12 cellular contexts compared by ENCODE assay signal in genomic region chr7:7122701-7123281, GRCh38. TPM values are rescaled to one million over a fixed set of nuclear protein-coding genes. Genes with fewer than 3 reads are reported as not detected.
DNase-seq lines count a peak whose midpoint lies in the region; ATAC-seq and TF ChIP-seq lines count a peak whose summit lies in the region.
"Had no signal": no experiment of that assay in that cellular context is flagged by ENCODE, and none has a peak within 500 bp of the region (broad histone marks: within the 10 kb centered on the region; RNA-seq: fewer than 3 reads in every experiment).

No MANE protein-coding gene starts in this region.

- CTCF ChIA-PET in RWPE1 (lab: Yijun Ruan, JAX), result interaction anchor here (1.1 kb wide), 1 partner anchor 20 kb away, joined by 4 read pairs; no protein-coding TSS in a partner anchor

- no peaks in the 10 kb centered on the region for H3K36me3 ChIP-seq in gastrocnemius medialis
- H3K36me3 ChIP-seq: pancreas, upper lobe of left lung had no signal

- in situ Hi-C loops in gastrocnemius medialis (cut with MboI; ENCODE audit: low sequenced_read_pairs in 4 of 4), result loop anchor here in 3 of 4 donors (25.0 kb wide), 2 partner anchors 265 to 415 kb away; partner anchors contain the start of gene COL28A1 (in 2 of the 3)

- no peaks in the 10 kb centered on the region for H3K27me3 ChIP-seq in gastrocnemius medialis
- H3K27me3 ChIP-seq: pancreas, upper lobe of left lung had no signal

- intact Hi-C loops in gastrocnemius medialis (cut with DNase I; ENCODE audit: low total_unique reads), result no loop called here

- no peak overlapping the region for H3K27ac ChIP-seq in RWPE1
- H3K27ac ChIP-seq in gastrocnemius medialis, result peak overlapping the region in 1 of 4 donors; percentile 16
- H3K27ac ChIP-seq: pancreas had no signal

- H3K4me3 ChIP-seq in fibroblast of pulmonary artery (replicated peaks; ENCODE audit: low read depth, low read length), result no peak overlapping the region
- no peak overlapping the region for H3K4me3 ChIP-seq in gastrocnemius medialis
- H3K4me3 ChIP-seq: pancreas, upper lobe of left lung had no signal

- peak; percentile 61 for DNase-seq in GM04504 (ENCODE audit: low read depth)
- peak; percentile 38 for DNase-seq in RWPE1 (ENCODE audit: low spot score)
- DNase-seq in fibroblast of pulmonary artery (ENCODE audit: low read depth), result peak; percentile 86
- peak in 1 of 2 donors; percentile 14 for DNase-seq in gastrocnemius medialis
- no peak for DNase-seq in mucosa of gallbladder (ENCODE audit: low spot score)
- DNase-seq in cerebellum (ENCODE audit: low spot score), result no peak
- no peak for DNase-seq in activated effector memory CD4-positive, alpha-beta T cell treated with anti-CD3 and anti-CD28 coated beads, Interleukin-2, amount 50 U/mL, for 16 hours
- DNase-seq: anterior cingulate cortex, NCI-H1092, pancreas, upper lobe of left lung had no signal

- H3K9me3 ChIP-seq in gastrocnemius medialis, result no peaks in the 10 kb centered on the region
- H3K9me3 ChIP-seq: pancreas, upper lobe of left lung had no signal

- no peak for TF ChIP-seq POLR2A in gastrocnemius medialis (IDR thresholded peaks at IDR 0.05)

- ATAC-seq in gastrocnemius medialis, result peak; percentile 56 to 63
- ATAC-seq: left lobe of liver had no signal

- H3K4me1 ChIP-seq in gastrocnemius medialis, result no peaks in the 10 kb centered on the region

- POLR2A ChIA-PET in RWPE1 (lab: Yijun Ruan, JAX; ENCODE audit: low non-redundant PET), result no interaction called here

- TF ChIP-seq CTCF in RWPE1 (conservative IDR thresholded peaks at IDR 0.05; ENCODE audit: low read depth) (no peak), fibroblast of pulmonary artery (IDR thresholded peaks at IDR 0.05; ENCODE audit: low read length, missing control alignments) (no peak), gastrocnemius medialis (IDR thresholded peaks at IDR 0.05 in 4 of 5, conservative IDR thresholded peaks at IDR 0.05 in 1 of 5) (no peak)

RNA-seq across cellular contexts. Expression of gene C1GALT1, which starts 59.6 kb away (rescaled TPM):
- total RNA-seq in gastrocnemius medialis, result 10 to 100 TPM; 16.1 to 40.8 (median 27.5) TPM
- 58.3 TPM for total RNA-seq in mucosa of gallbladder
- 34.8 TPM for total RNA-seq in cerebellum

Comparison
In these comparisons a context has a peak if more than half of its experiments do, and no peak if none do; other contexts are left out.
1. DNase-seq: peak in GM04504 (single experiment), RWPE1 (single experiment) and fibroblast of pulmonary artery (single experiment); none in mucosa of gallbladder (single experiment), cerebellum (single experiment) and activated effector memory CD4-positive, alpha-beta T cell treated with anti-CD3 and anti-CD28 coated beads, Interleukin-2, amount 50 U/mL, for 16 hours (single experiment).